ENCODE assay signal across 1 cellular context in genomic region chr12:6646276-6647082, GRCh38.
TF ChIP-seq lines count a peak whose summit lies in the region.

No MANE protein-coding gene starts in this region.

TF ChIP-seq in H1, 55 proteins besides CTCF, POLR2A, EP300 and RAD21:
- no peak for TF ChIP-seq TAF1 (IDR thresholded peaks at IDR 0.05; ENCODE audit: low read depth, low read length)
- no peak for TF ChIP-seq RFX5 (IDR thresholded peaks at IDR 0.05; ENCODE audit: borderline replicate concordance, low read depth, low read length)
- TF ChIP-seq CBX5 (IDR thresholded peaks at IDR 0.05; ENCODE audit: low read depth, low read length) = no peak
- no peak for TF ChIP-seq HDAC6 (IDR thresholded peaks at IDR 0.05; ENCODE audit: low read depth, low read length)
- no peak for TF ChIP-seq JUND (IDR thresholded peaks at IDR 0.05; ENCODE audit: low read length)
- TF ChIP-seq CREB1 (IDR thresholded peaks at IDR 0.05) = no peak
- no peak for TF ChIP-seq SIRT6 (IDR thresholded peaks at IDR 0.05; ENCODE audit: low read length)
- no peak for TF ChIP-seq KDM4A (IDR thresholded peaks at IDR 0.05; ENCODE audit: low read depth, low read length, severe bottlenecking)
- no peak for TF ChIP-seq RBBP5 (IDR thresholded peaks at IDR 0.05; ENCODE audit: borderline replicate concordance, low read depth, low read length)
- TF ChIP-seq EGR1 (IDR thresholded peaks at IDR 0.05; ENCODE audit: borderline replicate concordance, low read depth, low read length) = no peak
- no peak for TF ChIP-seq TEAD4 (IDR thresholded peaks at IDR 0.05; ENCODE audit: low read depth, low read length)
TF ChIP-seq in H1: peak in this region for 0.
